In the genomic region with DNA sequence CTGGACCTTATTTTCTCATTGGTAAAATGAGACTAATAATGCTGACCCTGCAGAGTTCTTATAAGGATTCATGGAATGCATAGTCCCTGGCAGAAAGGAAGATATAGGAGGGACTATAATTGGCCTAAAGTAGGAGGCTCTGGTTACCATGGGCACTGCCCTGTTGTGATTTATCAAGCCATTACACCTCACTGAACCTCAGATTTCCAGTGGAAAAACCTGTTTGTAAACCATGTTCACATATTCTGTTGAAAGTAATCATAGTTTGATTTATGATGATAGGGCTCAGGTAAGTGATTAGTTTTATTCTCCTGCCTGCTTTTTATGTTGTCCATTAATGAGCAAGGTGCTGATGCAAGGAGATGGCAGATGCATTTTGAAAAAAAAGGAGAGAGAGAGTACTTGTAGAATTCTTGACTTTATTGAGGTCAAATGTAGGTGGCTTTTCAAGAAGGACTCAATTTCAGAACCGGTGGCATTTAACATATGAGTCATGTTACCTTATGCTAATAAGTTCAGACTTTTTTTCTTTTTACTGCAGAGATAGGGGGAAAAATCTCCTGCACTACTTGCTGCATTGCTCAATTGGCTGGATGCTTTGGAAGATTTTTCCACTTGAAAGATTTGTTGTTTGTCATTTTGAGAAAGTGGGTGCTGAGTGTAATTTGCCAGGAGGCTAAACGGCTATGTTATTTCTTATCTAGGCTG, we compare ENCODE assay signal across 8 cellular contexts. TPM values are rescaled to one million over a fixed set of nuclear protein-coding genes. Genes with fewer than 3 reads are reported as not detected.
DNase-seq lines count a peak whose midpoint lies in the region; ATAC-seq, FAIRE-seq and TF ChIP-seq lines count a peak whose summit lies in the region.

No MANE protein-coding gene starts in this region.

- no peak for TF ChIP-seq RAD21 in HCT116 (IDR thresholded peaks at IDR 0.05; ENCODE audit: low read depth)

- no peak overlapping the region for H3K4me3 Mint-ChIP-seq in CD8-positive, alpha-beta T cell
- H3K4me3 Mint-ChIP-seq in astrocyte (ENCODE audit: unreplicated experiment): no peak overlapping the region

- no peak for ATAC-seq in CD8-positive, alpha-beta T cell
- ATAC-seq in HCT116 (peak; percentile 59), lower lobe of right lung (peak; percentile 61 to 66), GM18861 (IDR thresholded peaks at IDR 0.05; ENCODE audit: unreplicated experiment) (no peak)

- peaks cover 40% of the 10 kb centered on the region for H3K4me1 Mint-ChIP-seq in CD8-positive, alpha-beta T cell (ENCODE audit: low read depth)
- peaks cover 35% of the 10 kb centered on the region for H3K4me1 Mint-ChIP-seq in astrocyte (ENCODE audit: low read depth, unreplicated experiment)

- TF ChIP-seq POLR2A in HCT116 (IDR thresholded peaks at IDR 0.05; ENCODE audit: borderline replicate concordance, extremely low read depth, insufficient read depth, insufficient read length): no peak

- peak overlapping the region; percentile 12 for H3K27ac Mint-ChIP-seq in CD8-positive, alpha-beta T cell
- H3K27ac Mint-ChIP-seq in astrocyte (ENCODE audit: unreplicated experiment): peak overlapping the region; percentile 84

- H2AFZ ChIP-seq in HCT116 (ENCODE audit: low read depth, low read length, poor library complexity, severe bottlenecking) (no peak overlapping the region), astrocyte (ENCODE audit: low read depth, low read length) (no peak overlapping the region), neuronal stem cell (ENCODE audit: low read length) (no peak overlapping the region)

- no peaks in the 10 kb centered on the region for H3K36me3 Mint-ChIP-seq in CD8-positive, alpha-beta T cell
- H3K36me3 Mint-ChIP-seq in astrocyte (ENCODE audit: low read depth, unreplicated experiment): no peaks in the 10 kb centered on the region

- CTCF ChIA-PET in CD8-positive, alpha-beta T cell (lab: Charles Lee): interaction anchor here (1.8 to 1.9 kb wide), 2 partner anchors 8 to 12 kb away, joined by 6 to 14 read pairs; no protein-coding TSS in a partner anchor
- CTCF ChIA-PET in HCT116 (lab: Charles Lee): no interaction called here

- DNase-seq in CD8-positive, alpha-beta T cell: no peak
- DNase-seq in HCT116 (ENCODE audit: low read depth, low spot score) (peak; percentile 71), astrocyte (ENCODE audit: low read depth) (peak; percentile 83), lower lobe of right lung (no peak), NCI-H146 (lab: John Stamatoyannopoulos, UW) (no peak), neuronal stem cell (ENCODE audit: low spot score) (no peak), coronary artery (ENCODE audit: low spot score) (no peak)

- H3K4me1 ChIP-seq in CD8-positive, alpha-beta T cell (ENCODE audit: insufficient read depth, low read length): peaks cover 21% of the 10 kb centered on the region
- H3K4me1 ChIP-seq in HCT116 (ENCODE audit: control insufficient read depth in 1 of 2, insufficient read depth in 2 of 2, low read length in 2 of 2) (peaks cover 66 to 87% of the 10 kb centered on the region in 2 experiments), astrocyte (ENCODE audit: insufficient read depth, low read length) (peaks cover 40% of the 10 kb centered on the region), lower lobe of right lung (peaks cover 37% of the 10 kb centered on the region), neuronal stem cell (ENCODE audit: control insufficient read depth in 2 of 2, insufficient read depth in 1 of 2, low read depth in 1 of 2, low read length in 2 of 2) (peaks cover 0 to 5% of the 10 kb centered on the region in 2 donors)

- H4K20me1 ChIP-seq in HCT116 (ENCODE audit: insufficient read depth) (no peaks in the 10 kb centered on the region), astrocyte (ENCODE audit: insufficient read depth, low read length) (no peaks in the 10 kb centered on the region)

- no peaks in the 10 kb centered on the region for H3K27me3 Mint-ChIP-seq in CD8-positive, alpha-beta T cell (ENCODE audit: low read depth)
- H3K27me3 Mint-ChIP-seq in astrocyte (ENCODE audit: low read depth, unreplicated experiment): no peaks in the 10 kb centered on the region

- H3K9ac ChIP-seq in HCT116 (ENCODE audit: low read length): peak overlapping the region; percentile 41
- peak overlapping the region; percentile 41 for H3K9ac ChIP-seq in astrocyte (ENCODE audit: low read length)
- no peak overlapping the region for H3K9ac ChIP-seq in neuronal stem cell (ENCODE audit: low read depth, low read length, poor library complexity)

- no peak overlapping the region for H3K4me3 ChIP-seq in CD8-positive, alpha-beta T cell (ENCODE audit: low read depth, low read length)
- H3K4me3 ChIP-seq in HCT116 (replicated peaks in 1 of 2; ENCODE audit: low read depth in 1 of 2, low read length in 2 of 2) (0 out of 4 replicates have a peak overlapping the region, but pooled peaks of 1 of the 2 experiments have one; percentile 0), astrocyte (ENCODE audit: insufficient read depth, low read depth, low read length) (no peak overlapping the region), lower lobe of right lung (no peak overlapping the region), neuronal stem cell (ENCODE audit: low read length in 2 of 2) (no peak overlapping the region), coronary artery (no peak overlapping the region)

- BruUV-seq in HCT116 (replicated peaks; lab: Mats Ljungman, UMichigan): no TSS peak

- intact Hi-C loops in CD8-positive, alpha-beta T cell (cut with DNase I, micrococcal nuclease): no loop called here
- intact Hi-C loops in HCT116 (cut with micrococcal nuclease) (no loop called here), lower lobe of right lung (cut with DNase I) (no loop called here)

- WGBS in neuronal stem cell (ENCODE audit: extremely low coverage in 2 of 2, insufficient read length in 2 of 2, insufficient replicate concordance in 1 of 2), 2 donors: no CpG with 5 or more reads among the region's 2 CpGs

- H3K79me2 ChIP-seq in HCT116 (ENCODE audit: insufficient read depth, low read length) (peaks cover 86% of the 10 kb centered on the region), astrocyte (ENCODE audit: insufficient read depth, low read length) (peaks cover 85% of the 10 kb centered on the region)

- H2BK5ac ChIP-seq in neuronal stem cell (ENCODE audit: low read length): no peak overlapping the region

- POLR2A ChIA-PET in CD8-positive, alpha-beta T cell (lab: Charles Lee): no interaction called here
- POLR2A ChIA-PET in HCT116 (lab: Charles Lee): no interaction called here

- no peak overlapping the region for H3K23ac ChIP-seq in neuronal stem cell (ENCODE audit: low read depth, low read length, poor library complexity)

- H3K9me3 Mint-ChIP-seq in CD8-positive, alpha-beta T cell: no peaks in the 10 kb centered on the region
- no peaks in the 10 kb centered on the region for H3K9me3 Mint-ChIP-seq in astrocyte (ENCODE audit: unreplicated experiment)

- H2BK120ac ChIP-seq in neuronal stem cell (ENCODE audit: low read depth, low read length): no peak overlapping the region

- H3K4me2 ChIP-seq in HCT116 (ENCODE audit: low read length) (peak overlapping the region; percentile 50), astrocyte (ENCODE audit: low read length) (peak overlapping the region; percentile 67), neuronal stem cell (ENCODE audit: insufficient read depth, low read length, poor library complexity, severe bottlenecking) (no peak overlapping the region)

- H2BK12ac ChIP-seq in neuronal stem cell (ENCODE audit: low read length): no peak overlapping the region

- no peak overlapping the region for H3K18ac ChIP-seq in neuronal stem cell (ENCODE audit: low read length)

- no peaks in the 10 kb centered on the region for H3K9me3 ChIP-seq in CD8-positive, alpha-beta T cell (ENCODE audit: low read length)
- H3K9me3 ChIP-seq in HCT116 (ENCODE audit: control insufficient read depth in 1 of 2, insufficient read depth in 1 of 2, low read depth in 1 of 2, low read length in 2 of 2) (no peaks in the 10 kb centered on the region), astrocyte (ENCODE audit: insufficient read depth, low read depth, low read length) (no peaks in the 10 kb centered on the region), lower lobe of right lung (no peaks in the 10 kb centered on the region), neuronal stem cell (replicated peaks in 1 of 2; ENCODE audit: control insufficient read depth in 2 of 2, insufficient read depth in 1 of 2, low read depth in 1 of 2, low read length in 2 of 2) (no peaks in the 10 kb centered on the region)

- no peak overlapping the region for H3K4ac ChIP-seq in neuronal stem cell (ENCODE audit: low read length)

- H3K27me3 ChIP-seq in CD8-positive, alpha-beta T cell (ENCODE audit: insufficient read depth, low read length): no peaks in the 10 kb centered on the region
- no peaks in the 10 kb centered on the region for H3K27me3 ChIP-seq in HCT116 (ENCODE audit: insufficient read depth, low read length)
- H3K27me3 ChIP-seq in astrocyte (ENCODE audit: insufficient read depth, low read length): no peaks in the 10 kb centered on the region
- no peaks in the 10 kb centered on the region for H3K27me3 ChIP-seq in lower lobe of right lung (ENCODE audit: low read depth)
- H3K27me3 ChIP-seq in neuronal stem cell (ENCODE audit: control insufficient read depth in 3 of 3, insufficient read depth in 3 of 3, low read depth in 1 of 3, low read length in 3 of 3): no peaks in the 10 kb centered on the region

- no peak for FAIRE-seq in astrocyte (lab: Jason Lieb, UNC)

- H3K27ac ChIP-seq in CD8-positive, alpha-beta T cell (ENCODE audit: low read depth, low read length): no peak overlapping the region
- H3K27ac ChIP-seq in HCT116 (ENCODE audit: low read depth, low read length): peak overlapping the region; percentile 76
- peak overlapping the region; percentile 51 for H3K27ac ChIP-seq in astrocyte (ENCODE audit: low read depth, low read length)
- peak overlapping the region; percentile 16 for H3K27ac ChIP-seq in lower lobe of right lung
- no peak overlapping the region for H3K27ac ChIP-seq in neuronal stem cell (replicated peaks; ENCODE audit: low read length)
- no peak overlapping the region for H3K27ac ChIP-seq in coronary artery

- no peak overlapping the region for H4K91ac ChIP-seq in neuronal stem cell (ENCODE audit: low read depth, low read length, poor library complexity)

- no peak overlapping the region for H2AK5ac ChIP-seq in neuronal stem cell (ENCODE audit: low read depth, low read length)

- no peak for TF ChIP-seq CTCF in CD8-positive, alpha-beta T cell (IDR thresholded peaks at IDR 0.05)
- TF ChIP-seq CTCF in HCT116 (IDR thresholded peaks at IDR 0.05 in 2 of 3, conservative IDR thresholded peaks at IDR 0.05 in 1 of 3; ENCODE audit: borderline replicate concordance in 1 of 3, insufficient read depth in 1 of 3, low read depth in 2 of 3, low read length in 2 of 3): no peak
- no peak for TF ChIP-seq CTCF in astrocyte (IDR thresholded peaks at IDR 0.05; ENCODE audit: insufficient read depth, low read depth, low read length)
- no peak for TF ChIP-seq CTCF in lower lobe of right lung (IDR thresholded peaks at IDR 0.05)
- no peak for TF ChIP-seq CTCF in coronary artery (IDR thresholded peaks at IDR 0.05)

- H4K8ac ChIP-seq in neuronal stem cell (ENCODE audit: low read depth, low read length): no peak overlapping the region

- H3K9me2 ChIP-seq in HCT116 (ENCODE audit: insufficient read depth): no peaks in the 10 kb centered on the region

- no peak overlapping the region for H3K14ac ChIP-seq in neuronal stem cell (ENCODE audit: low read length)

- no peaks in the 10 kb centered on the region for H3K36me3 ChIP-seq in CD8-positive, alpha-beta T cell (ENCODE audit: insufficient read depth, low read length)
- H3K36me3 ChIP-seq in HCT116 (ENCODE audit: control insufficient read depth in 1 of 2, insufficient read depth in 2 of 2, low read length in 2 of 2) (no peaks in the 10 kb centered on the region), astrocyte (ENCODE audit: insufficient read depth, low read length) (no peaks in the 10 kb centered on the region), lower lobe of right lung (no peaks in the 10 kb centered on the region), neuronal stem cell (replicated peaks in 1 of 2; ENCODE audit: control insufficient read depth in 2 of 2, insufficient read depth in 2 of 2, low read length in 2 of 2) (no peaks in the 10 kb centered on the region)

- no peak overlapping the region for H2BK15ac ChIP-seq in neuronal stem cell (ENCODE audit: low read length)

- RAD21 ChIA-PET in HCT116 (lab: Charles Lee; ENCODE audit: low non-redundant PET in 1 of 2, low total read pairs in 2 of 2, uncharacterized antibody in 2 of 2, unreplicated experiment in 2 of 2): no interaction called here

- H3K79me1 ChIP-seq in neuronal stem cell (ENCODE audit: low read depth, low read length): peaks cover 2% of the 10 kb centered on the region

RNA-seq across cellular contexts. Expression of gene NF2, which starts 14.6 kb away (rescaled TPM):
- total RNA-seq in CD8-positive, alpha-beta T cell: 10 to 100 TPM; 22.6 to 23.2 TPM
- total RNA-seq in HCT116 (2021; ENCODE audit: unreplicated experiment) (70.2 TPM), astrocyte (84.8 and 93.4 TPM in 2 replicates), lower lobe of right lung (42.4 TPM)
- polyA plus RNA-seq in HCT116 (2012): 19.7 and 23.2 TPM in 2 replicates
- 12.1 TPM for polyA plus RNA-seq in neuronal stem cell (2013, experiment 1 of 2)
- polyA plus RNA-seq in neuronal stem cell (2013, experiment 2 of 2): 13.0 TPM

RNA-seq across cellular contexts. Expression of gene NIPSNAP1, which starts 37.2 kb away (rescaled TPM):
- 10 to 100 TPM; 15.9 to 16.1 TPM for total RNA-seq in CD8-positive, alpha-beta T cell
- total RNA-seq in HCT116 (2021; ENCODE audit: unreplicated experiment) (101 TPM), astrocyte (84.7 and 85.4 TPM in 2 replicates), lower lobe of right lung (22.3 TPM)
- 88.9 and 104 TPM in 2 replicates for polyA plus RNA-seq in HCT116 (2012)
- polyA plus RNA-seq in neuronal stem cell (2013, experiment 1 of 2): 268 TPM
- 269 TPM for polyA plus RNA-seq in neuronal stem cell (2013, experiment 2 of 2)

Comparison
In these comparisons a context has a peak if more than half of its experiments do, and no peak if none do; other contexts are left out.
1. ATAC-seq: peak in HCT116 (single experiment) and lower lobe of right lung (2 of 2); none in CD8-positive, alpha-beta T cell (single experiment) and GM18861 (single experiment).
2. DNase-seq: peak in HCT116 (single experiment) and astrocyte (single experiment); none in CD8-positive, alpha-beta T cell (0 of 7), lower lobe of right lung (single experiment), NCI-H146 (single experiment), neuronal stem cell (single experiment) and coronary artery (single experiment).
3. H3K27ac ChIP-seq: peak in HCT116 (single experiment), astrocyte (single experiment) and lower lobe of right lung (single experiment); none in CD8-positive, alpha-beta T cell (single experiment), neuronal stem cell (single experiment) and coronary artery (0 of 2).